ENCODE assay signal across 2 cellular contexts in the genomic region with DNA sequence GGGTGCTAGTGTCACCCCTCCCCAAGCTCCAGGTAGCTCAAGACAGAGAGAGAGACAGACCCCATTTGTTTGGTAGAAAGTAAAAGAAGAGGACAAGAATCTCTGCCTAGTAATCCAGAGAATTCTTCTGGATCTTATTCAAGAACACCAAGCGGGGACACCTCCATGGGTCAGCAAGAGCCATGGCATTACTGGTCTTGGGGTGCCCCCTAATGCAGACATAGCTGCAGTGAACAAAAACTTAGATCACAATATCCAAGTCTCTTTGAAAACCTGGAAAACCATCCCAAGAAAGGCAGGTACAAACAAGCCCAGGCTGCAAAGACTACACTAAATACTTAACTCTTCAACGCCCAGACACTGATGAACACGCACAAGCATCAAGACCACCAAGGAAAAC.
TF ChIP-seq lines count a peak whose summit lies in the region.

No MANE protein-coding gene starts in this region.

TF ChIP-seq in liver, 16 proteins besides CTCF, POLR2A, EP300 and RAD21:
- TF ChIP-seq YY1 (IDR thresholded peaks at IDR 0.05) (no peak), TAF1 (conservative IDR thresholded peaks at IDR 0.05) (no peak), NR2F2 (IDR thresholded peaks at IDR 0.05) (no peak), EGR1 (IDR thresholded peaks at IDR 0.05; ENCODE audit: low read depth in 2 of 2) (no peak), HNF4G (IDR thresholded peaks at IDR 0.05) (no peak)
- TF ChIP-seq, protein P1, sequence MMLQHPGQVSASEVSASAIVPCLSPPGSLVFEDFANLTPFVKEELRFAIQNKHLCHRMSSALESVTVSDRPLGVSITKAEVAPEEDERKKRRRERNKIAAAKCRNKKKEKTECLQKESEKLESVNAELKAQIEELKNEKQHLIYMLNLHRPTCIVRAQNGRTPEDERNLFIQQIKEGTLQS (IDR thresholded peaks at IDR 0.05): no peak
- TF ChIP-seq, protein P2, sequence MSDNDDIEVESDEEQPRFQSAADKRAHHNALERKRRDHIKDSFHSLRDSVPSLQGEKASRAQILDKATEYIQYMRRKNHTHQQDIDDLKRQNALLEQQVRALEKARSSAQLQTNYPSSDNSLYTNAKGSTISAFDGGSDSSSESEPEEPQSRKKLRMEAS (IDR thresholded peaks at IDR 0.05): no peak

TF ChIP-seq in HepG2, 621 proteins besides CTCF, POLR2A, EP300 and RAD21:
- TF ChIP-seq MED8 (CRISPR knock-in tag; IDR thresholded peaks at IDR 0.05; ENCODE audit: insufficient replicate concordance) (no peak), LCORL (IDR thresholded peaks at IDR 0.05) (no peak), LCORL (CRISPR knock-in tag; IDR thresholded peaks at IDR 0.05) (no peak)
- TF ChIP-seq, protein P3, sequence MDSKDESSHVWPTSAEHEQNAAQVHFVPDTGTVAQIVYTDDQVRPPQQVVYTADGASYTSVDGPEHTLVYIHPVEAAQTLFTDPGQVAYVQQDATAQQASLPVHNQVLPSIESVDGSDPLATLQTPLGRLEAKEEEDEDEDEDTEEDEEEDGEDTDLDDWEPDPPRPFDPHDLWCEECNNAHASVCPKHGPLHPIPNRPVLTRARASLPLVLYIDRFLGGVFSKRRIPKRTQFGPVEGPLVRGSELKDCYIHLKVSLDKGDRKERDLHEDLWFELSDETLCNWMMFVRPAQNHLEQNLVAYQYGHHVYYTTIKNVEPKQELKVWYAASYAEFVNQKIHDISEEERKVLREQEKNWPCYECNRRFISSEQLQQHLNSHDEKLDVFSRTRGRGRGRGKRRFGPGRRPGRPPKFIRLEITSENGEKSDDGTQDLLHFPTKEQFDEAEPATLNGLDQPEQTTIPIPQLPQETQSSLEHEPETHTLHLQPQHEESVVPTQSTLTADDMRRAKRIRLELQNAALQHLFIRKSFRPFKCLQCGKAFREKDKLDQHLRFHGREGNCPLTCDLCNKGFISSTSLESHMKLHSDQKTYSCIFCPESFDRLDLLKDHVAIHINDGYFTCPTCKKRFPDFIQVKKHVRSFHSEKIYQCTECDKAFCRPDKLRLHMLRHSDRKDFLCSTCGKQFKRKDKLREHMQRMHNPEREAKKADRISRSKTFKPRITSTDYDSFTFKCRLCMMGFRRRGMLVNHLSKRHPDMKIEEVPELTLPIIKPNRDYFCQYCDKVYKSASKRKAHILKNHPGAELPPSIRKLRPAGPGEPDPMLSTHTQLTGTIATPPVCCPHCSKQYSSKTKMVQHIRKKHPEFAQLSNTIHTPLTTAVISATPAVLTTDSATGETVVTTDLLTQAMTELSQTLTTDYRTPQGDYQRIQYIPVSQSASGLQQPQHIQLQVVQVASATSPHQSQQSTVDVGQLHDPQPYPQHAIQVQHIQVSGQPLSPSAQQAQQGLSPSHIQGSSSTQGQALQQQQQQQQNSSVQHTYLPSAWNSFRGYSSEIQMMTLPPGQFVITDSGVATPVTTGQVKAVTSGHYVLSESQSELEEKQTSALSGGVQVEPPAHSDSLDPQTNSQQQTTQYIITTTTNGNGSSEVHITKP (CRISPR knock-in tag; IDR thresholded peaks at IDR 0.05; ENCODE audit: low read depth): no peak
- TF ChIP-seq, protein P4, sequence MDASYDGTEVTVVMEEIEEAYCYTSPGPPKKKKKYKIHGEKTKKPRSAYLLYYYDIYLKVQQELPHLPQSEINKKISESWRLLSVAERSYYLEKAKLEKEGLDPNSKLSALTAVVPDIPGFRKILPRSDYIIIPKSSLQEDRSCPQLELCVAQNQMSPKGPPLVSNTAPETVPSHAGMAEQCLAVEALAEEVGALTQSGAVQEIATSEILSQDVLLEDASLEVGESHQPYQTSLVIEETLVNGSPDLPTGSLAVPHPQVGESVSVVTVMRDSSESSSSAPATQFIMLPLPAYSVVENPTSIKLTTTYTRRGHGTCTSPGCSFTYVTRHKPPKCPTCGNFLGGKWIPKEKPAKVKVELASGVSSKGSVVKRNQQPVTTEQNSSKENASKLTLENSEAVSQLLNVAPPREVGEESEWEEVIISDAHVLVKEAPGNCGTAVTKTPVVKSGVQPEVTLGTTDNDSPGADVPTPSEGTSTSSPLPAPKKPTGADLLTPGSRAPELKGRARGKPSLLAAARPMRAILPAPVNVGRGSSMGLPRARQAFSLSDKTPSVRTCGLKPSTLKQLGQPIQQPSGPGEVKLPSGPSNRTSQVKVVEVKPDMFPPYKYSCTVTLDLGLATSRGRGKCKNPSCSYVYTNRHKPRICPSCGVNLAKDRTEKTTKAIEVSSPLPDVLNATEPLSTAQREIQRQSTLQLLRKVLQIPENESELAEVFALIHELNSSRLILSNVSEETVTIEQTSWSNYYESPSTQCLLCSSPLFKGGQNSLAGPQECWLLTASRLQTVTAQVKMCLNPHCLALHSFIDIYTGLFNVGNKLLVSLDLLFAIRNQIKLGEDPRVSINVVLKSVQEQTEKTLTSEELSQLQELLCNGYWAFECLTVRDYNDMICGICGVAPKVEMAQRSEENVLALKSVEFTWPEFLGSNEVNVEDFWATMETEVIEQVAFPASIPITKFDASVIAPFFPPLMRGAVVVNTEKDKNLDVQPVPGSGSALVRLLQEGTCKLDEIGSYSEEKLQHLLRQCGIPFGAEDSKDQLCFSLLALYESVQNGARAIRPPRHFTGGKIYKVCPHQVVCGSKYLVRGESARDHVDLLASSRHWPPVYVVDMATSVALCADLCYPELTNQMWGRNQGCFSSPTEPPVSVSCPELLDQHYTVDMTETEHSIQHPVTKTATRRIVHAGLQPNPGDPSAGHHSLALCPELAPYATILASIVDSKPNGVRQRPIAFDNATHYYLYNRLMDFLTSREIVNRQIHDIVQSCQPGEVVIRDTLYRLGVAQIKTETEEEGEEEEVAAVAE (CRISPR knock-in tag; IDR thresholded peaks at IDR 0.05; ENCODE audit: borderline replicate concordance): no peak
- TF ChIP-seq, protein P5, sequence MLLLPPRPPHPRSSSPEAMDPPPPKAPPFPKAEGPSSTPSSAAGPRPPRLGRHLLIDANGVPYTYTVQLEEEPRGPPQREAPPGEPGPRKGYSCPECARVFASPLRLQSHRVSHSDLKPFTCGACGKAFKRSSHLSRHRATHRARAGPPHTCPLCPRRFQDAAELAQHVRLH (CRISPR knock-in tag; IDR thresholded peaks at IDR 0.05; ENCODE audit: borderline replicate concordance, low read depth): no peak
TF ChIP-seq in HepG2: peak in this region for 0.
